ENCODE assay signal across 28 cellular contexts in genomic region chr6:158251565-158251964, GRCh38.
"Had no signal": no experiment of that assay in that cellular context is flagged by ENCODE, and none has a peak within 500 bp of the region (broad histone marks: within the 10 kb centered on the region; RNA-seq: fewer than 3 reads in every experiment).

No MANE protein-coding gene starts in this region.

- H3K27me3 Mint-ChIP-seq: dendritic cell treated with granulocyte-macrophage colony-stimulating factor and Interleukin-4, amounts not matched to agents 40 ng/mL and 50 ng/mL, for 4 days; memory B cell; naive B cell; natural killer cell treated with Interleukin-12 subunit alpha and Interleukin-12 subunit beta and Interleukin-15 and Interleukin-18, amount 100 ng/mL, for 72 hours; type B pancreatic cell had no signal

- H3K4me3 ChIP-seq: gastrocnemius medialis, heart left ventricle, hepatocyte, lung, neural progenitor cell, prostate gland, right atrium auricular region, sigmoid colon, testis, tibial artery had no signal

- H3K9me3 Mint-ChIP-seq: dendritic cell treated with granulocyte-macrophage colony-stimulating factor and Interleukin-4, amounts not matched to agents 40 ng/mL and 50 ng/mL, for 4 days; endodermal cell; memory B cell; naive B cell; natural killer cell treated with Interleukin-12 subunit alpha and Interleukin-12 subunit beta and Interleukin-15 and Interleukin-18, amount 100 ng/mL, for 72 hours; neural progenitor cell; stimulated activated effector memory CD8-positive, alpha-beta T cell treated with anti-CD3 and anti-CD28 coated beads, Interleukin-12 subunit alpha, Interleukin-12 subunit beta, amount 100 ng/mL, for 72 hours; type B pancreatic cell had no signal

- ATAC-seq: esophagus mucosa; gastrocnemius medialis; heart left ventricle; left lobe of liver; natural killer cell treated with Interleukin-12 subunit alpha and Interleukin-12 subunit beta and Interleukin-15 and Interleukin-18, amount 100 ng/mL, for 72 hours; stimulated activated effector memory CD8-positive, alpha-beta T cell treated with anti-CD3 and anti-CD28 coated beads, Interleukin-12 subunit alpha, Interleukin-12 subunit beta, amount 100 ng/mL, for 72 hours; stimulated activated naive CD8-positive, alpha-beta T cell treated with anti-CD3 and anti-CD28 coated beads, Interleukin-15, Interleukin-2, amounts not matched to agents 100 U/mL and 50 U/mL, for 24 hours had no signal

- H3K27me3 ChIP-seq: gastrocnemius medialis, heart left ventricle, hepatocyte, neural progenitor cell, right atrium auricular region, sigmoid colon, testis, tibial artery had no signal

- DNase-seq: effector CD8-positive, alpha-beta T cell; endodermal cell; foreskin fibroblast; gastrocnemius medialis; heart left ventricle; kidney; naive B cell; sigmoid colon; stimulated activated CD4-positive, alpha-beta T cell treated with anti-CD3 and anti-CD28 coated beads, Interleukin-2, amount 100 ng/mL, for 24 hours; stimulated activated CD4-positive, alpha-beta T cell treated with anti-CD3 and anti-CD28 coated beads, Interleukin-4, amount 100 ng/mL, for 24 hours; stimulated activated naive CD8-positive, alpha-beta T cell treated with anti-CD3 and anti-CD28 coated beads, Interleukin-15, Interleukin-2, amounts not matched to agents 100 U/mL and 50 U/mL, for 24 hours; substantia nigra; testis; tibial artery had no signal

- H3K27ac ChIP-seq: epithelial cell of prostate, gastrocnemius medialis, heart left ventricle, hepatocyte, neural progenitor cell, parathyroid adenoma, prostate gland, right atrium auricular region, sigmoid colon, testis, tibial artery had no signal

- H3K9me3 ChIP-seq: gastrocnemius medialis, heart left ventricle, prostate gland, right atrium auricular region, sigmoid colon, testis, tibial artery had no signal

- H3K4me3 Mint-ChIP-seq: dendritic cell treated with granulocyte-macrophage colony-stimulating factor and Interleukin-4, amounts not matched to agents 40 ng/mL and 50 ng/mL, for 4 days; endodermal cell; memory B cell; naive B cell; natural killer cell treated with Interleukin-12 subunit alpha and Interleukin-12 subunit beta and Interleukin-15 and Interleukin-18, amount 100 ng/mL, for 72 hours; neural progenitor cell; stimulated activated effector memory CD8-positive, alpha-beta T cell treated with anti-CD3 and anti-CD28 coated beads, Interleukin-12 subunit alpha, Interleukin-12 subunit beta, amount 100 ng/mL, for 72 hours; type B pancreatic cell had no signal

- H3K27ac Mint-ChIP-seq: dendritic cell treated with granulocyte-macrophage colony-stimulating factor and Interleukin-4, amounts not matched to agents 40 ng/mL and 50 ng/mL, for 4 days; endodermal cell; memory B cell; natural killer cell treated with Interleukin-12 subunit alpha and Interleukin-12 subunit beta and Interleukin-15 and Interleukin-18, amount 100 ng/mL, for 72 hours; neural progenitor cell; stimulated activated effector memory CD8-positive, alpha-beta T cell treated with anti-CD3 and anti-CD28 coated beads, Interleukin-12 subunit alpha, Interleukin-12 subunit beta, amount 100 ng/mL, for 72 hours; type B pancreatic cell had no signal

- H3K36me3 ChIP-seq: gastrocnemius medialis, heart left ventricle, neural progenitor cell, prostate gland, right atrium auricular region, sigmoid colon, tibial artery had no signal
